14 cellular contexts compared by ENCODE assay signal in the genomic region with DNA sequence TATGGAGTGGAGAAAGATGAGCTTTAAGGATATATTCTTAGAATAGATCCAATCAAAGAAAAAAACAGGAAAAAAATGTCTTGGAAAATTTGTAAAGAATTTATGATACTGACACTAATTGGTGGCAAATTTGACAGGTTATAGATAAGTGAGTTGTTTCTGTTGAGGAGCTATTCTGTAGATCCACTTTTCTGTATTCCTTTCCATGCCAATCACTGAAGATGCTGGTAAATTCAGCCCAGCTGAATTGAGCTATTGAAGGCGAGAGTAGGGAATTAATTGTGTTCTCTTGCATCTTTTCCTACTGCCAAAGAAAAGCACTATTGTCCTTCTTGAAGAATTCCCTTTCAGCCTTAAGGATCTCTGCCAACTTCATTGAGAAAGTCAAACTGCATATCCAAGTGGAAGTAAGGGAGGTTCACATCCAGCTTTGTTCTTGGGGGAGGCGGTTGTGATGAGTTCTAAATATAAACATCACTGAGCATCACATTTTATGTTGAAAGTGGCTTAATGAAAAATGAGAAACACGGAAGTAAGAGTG.
DNase-seq lines count a peak whose midpoint lies in the region; ATAC-seq and TF ChIP-seq lines count a peak whose summit lies in the region.
"Had no signal": no experiment of that assay in that cellular context is flagged by ENCODE, and none has a peak within 500 bp of the region (broad histone marks: within the 10 kb centered on the region; RNA-seq: fewer than 3 reads in every experiment).

No MANE protein-coding gene starts in this region.

- H3K79me2 ChIP-seq in smooth muscle cell (ENCODE audit: low read depth) = no peaks in the 10 kb centered on the region

- no peak overlapping the region for H3K9ac ChIP-seq in smooth muscle cell (ENCODE audit: low read depth)
- H3K9ac ChIP-seq: BLaER1 treated with 17β-estradiol and CSF1 and Interleukin-3, amounts not matched to agents 10 nM and 100 nM had no signal

- in situ Hi-C loops in SK-MEL-5 (cut with HindIII; ENCODE audit: low pct_unique_long_range_greater_than_20kb, low sequenced_read_pairs) = loop anchor here (25.0 kb wide), 1 partner anchor 95 kb away; no protein-coding TSS in a partner anchor

- H3K27ac ChIP-seq in smooth muscle cell (ENCODE audit: low read depth) = no peak overlapping the region
- H3K27ac ChIP-seq: BLaER1 treated with 17β-estradiol and CSF1 and Interleukin-3, amounts not matched to agents 10 nM and 100 nM had no signal

- no peak for TF ChIP-seq CTCF in smooth muscle cell (IDR thresholded peaks at IDR 0.05; ENCODE audit: borderline replicate concordance, insufficient read depth, poor library complexity, severe bottlenecking)

- no peaks in the 10 kb centered on the region for H3K4me1 ChIP-seq in smooth muscle cell (ENCODE audit: low read depth)

- ATAC-seq in GM21786 (IDR thresholded peaks at IDR 0.05; ENCODE audit: unreplicated experiment) = no peak

- H3K27me3 ChIP-seq in smooth muscle cell (ENCODE audit: low read depth) = no peaks in the 10 kb centered on the region
- H3K27me3 ChIP-seq: BLaER1 treated with 17β-estradiol and CSF1 and Interleukin-3, amounts not matched to agents 10 nM and 100 nM had no signal

- H3K9me3 ChIP-seq in smooth muscle cell (replicated peaks; ENCODE audit: low read depth) = no peaks in the 10 kb centered on the region

- no peak overlapping the region for H3K4me2 ChIP-seq in smooth muscle cell
- H3K4me2 ChIP-seq: BLaER1 treated with 17β-estradiol and CSF1 and Interleukin-3, amounts not matched to agents 10 nM and 100 nM had no signal

- peak overlapping the region; percentile 52 for H2AFZ ChIP-seq in smooth muscle cell (ENCODE audit: low read depth)

- H3K36me3 ChIP-seq in smooth muscle cell (ENCODE audit: low read depth) = no peaks in the 10 kb centered on the region
- H3K36me3 ChIP-seq: BLaER1 treated with 17β-estradiol and CSF1 and Interleukin-3, amounts not matched to agents 10 nM and 100 nM had no signal

- no peaks in the 10 kb centered on the region for H3F3A ChIP-seq in smooth muscle cell (ENCODE audit: low read depth)

- no peak overlapping the region for H3K4me3 ChIP-seq in smooth muscle cell
- H3K4me3 ChIP-seq: BLaER1 treated with 17β-estradiol and CSF1 and Interleukin-3, amounts not matched to agents 10 nM and 100 nM had no signal

- DNase-seq in SK-MEL-5 (ENCODE audit: low read depth, low spot score) (peak; percentile 99), epidermal melanocyte (ENCODE audit: insufficient read length, low spot score) (peak; percentile 60), medulla oblongata (ENCODE audit: extremely low spot score) (peak; percentile 90), smooth muscle cell (lab: John Stamatoyannopoulos, UW; ENCODE audit: unreplicated experiment) (no peak), OCI-M1 (lab: John Stamatoyannopoulos, UW) (no peak), cerebellar nuclear complex (lab: John Stamatoyannopoulos, UW) (no peak)
- DNase-seq: DMS 273 treated with DMSO at 0.1 percent for 48 hours, KG1, NCI-H1092, NCI-H1694 treated with DMSO at 0.1 percent for 48 hours, NCI-H2171 treated with DMSO at 0.1 percent for 48 hours, SHP77 treated with DMSO at 0.1 percent for 48 hours had no signal

- no peaks in the 10 kb centered on the region for H4K20me1 ChIP-seq in smooth muscle cell (ENCODE audit: low read depth)
- H4K20me1 ChIP-seq: BLaER1 treated with 17β-estradiol and CSF1 and Interleukin-3, amounts not matched to agents 10 nM and 100 nM had no signal

- WGBS in smooth muscle cell (ENCODE audit: low lambda C conversion rate) = 95% methylated on average over 3 of the region's 3 CpGs

Comparison
In these comparisons a context has a peak if more than half of its experiments do, and no peak if none do; other contexts are left out.
1. DNase-seq: peak in SK-MEL-5 (single experiment), epidermal melanocyte (single experiment) and medulla oblongata (single experiment); none in smooth muscle cell (single experiment), OCI-M1 (single experiment) and cerebellar nuclear complex (0 of 2).